1 cellular context compared by ENCODE assay signal in the genomic region with DNA sequence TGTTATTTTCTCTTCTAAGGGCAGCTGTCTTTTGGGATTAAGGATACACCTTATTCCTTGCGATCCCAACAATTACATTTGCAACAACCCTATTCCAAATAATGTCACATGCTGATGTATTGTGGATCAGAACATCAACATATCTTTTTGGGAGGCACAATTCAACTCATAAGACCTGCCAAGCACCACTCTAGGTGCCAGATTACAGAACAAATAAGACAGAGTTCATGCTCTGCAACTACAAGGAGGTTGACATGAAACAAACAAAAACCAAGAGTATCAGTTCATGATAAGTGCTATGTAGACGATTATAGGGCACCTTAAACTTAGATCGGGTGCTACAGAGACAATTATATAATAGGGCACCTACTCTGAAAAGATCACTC.
TF ChIP-seq lines count a peak whose summit lies in the region.

No MANE protein-coding gene starts in this region.

TF ChIP-seq in liver, 16 proteins besides CTCF, POLR2A, EP300 and RAD21 (continued from another document):
- TF ChIP-seq, protein P1, sequence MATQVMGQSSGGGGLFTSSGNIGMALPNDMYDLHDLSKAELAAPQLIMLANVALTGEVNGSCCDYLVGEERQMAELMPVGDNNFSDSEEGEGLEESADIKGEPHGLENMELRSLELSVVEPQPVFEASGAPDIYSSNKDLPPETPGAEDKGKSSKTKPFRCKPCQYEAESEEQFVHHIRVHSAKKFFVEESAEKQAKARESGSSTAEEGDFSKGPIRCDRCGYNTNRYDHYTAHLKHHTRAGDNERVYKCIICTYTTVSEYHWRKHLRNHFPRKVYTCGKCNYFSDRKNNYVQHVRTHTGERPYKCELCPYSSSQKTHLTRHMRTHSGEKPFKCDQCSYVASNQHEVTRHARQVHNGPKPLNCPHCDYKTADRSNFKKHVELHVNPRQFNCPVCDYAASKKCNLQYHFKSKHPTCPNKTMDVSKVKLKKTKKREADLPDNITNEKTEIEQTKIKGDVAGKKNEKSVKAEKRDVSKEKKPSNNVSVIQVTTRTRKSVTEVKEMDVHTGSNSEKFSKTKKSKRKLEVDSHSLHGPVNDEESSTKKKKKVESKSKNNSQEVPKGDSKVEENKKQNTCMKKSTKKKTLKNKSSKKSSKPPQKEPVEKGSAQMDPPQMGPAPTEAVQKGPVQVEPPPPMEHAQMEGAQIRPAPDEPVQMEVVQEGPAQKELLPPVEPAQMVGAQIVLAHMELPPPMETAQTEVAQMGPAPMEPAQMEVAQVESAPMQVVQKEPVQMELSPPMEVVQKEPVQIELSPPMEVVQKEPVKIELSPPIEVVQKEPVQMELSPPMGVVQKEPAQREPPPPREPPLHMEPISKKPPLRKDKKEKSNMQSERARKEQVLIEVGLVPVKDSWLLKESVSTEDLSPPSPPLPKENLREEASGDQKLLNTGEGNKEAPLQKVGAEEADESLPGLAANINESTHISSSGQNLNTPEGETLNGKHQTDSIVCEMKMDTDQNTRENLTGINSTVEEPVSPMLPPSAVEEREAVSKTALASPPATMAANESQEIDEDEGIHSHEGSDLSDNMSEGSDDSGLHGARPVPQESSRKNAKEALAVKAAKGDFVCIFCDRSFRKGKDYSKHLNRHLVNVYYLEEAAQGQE (IDR thresholded peaks at IDR 0.05): no peak
- TF ChIP-seq SP1 (IDR thresholded peaks at IDR 0.05) (no peak), FOXA2 (IDR thresholded peaks at IDR 0.05) (peak; percentile 21), RXRA (IDR thresholded peaks at IDR 0.05) (peak; percentile 49 to 52), HNF4G (IDR thresholded peaks at IDR 0.05) (no peak), JUND (IDR thresholded peaks at IDR 0.05) (no peak)
- TF ChIP-seq, protein P2, sequence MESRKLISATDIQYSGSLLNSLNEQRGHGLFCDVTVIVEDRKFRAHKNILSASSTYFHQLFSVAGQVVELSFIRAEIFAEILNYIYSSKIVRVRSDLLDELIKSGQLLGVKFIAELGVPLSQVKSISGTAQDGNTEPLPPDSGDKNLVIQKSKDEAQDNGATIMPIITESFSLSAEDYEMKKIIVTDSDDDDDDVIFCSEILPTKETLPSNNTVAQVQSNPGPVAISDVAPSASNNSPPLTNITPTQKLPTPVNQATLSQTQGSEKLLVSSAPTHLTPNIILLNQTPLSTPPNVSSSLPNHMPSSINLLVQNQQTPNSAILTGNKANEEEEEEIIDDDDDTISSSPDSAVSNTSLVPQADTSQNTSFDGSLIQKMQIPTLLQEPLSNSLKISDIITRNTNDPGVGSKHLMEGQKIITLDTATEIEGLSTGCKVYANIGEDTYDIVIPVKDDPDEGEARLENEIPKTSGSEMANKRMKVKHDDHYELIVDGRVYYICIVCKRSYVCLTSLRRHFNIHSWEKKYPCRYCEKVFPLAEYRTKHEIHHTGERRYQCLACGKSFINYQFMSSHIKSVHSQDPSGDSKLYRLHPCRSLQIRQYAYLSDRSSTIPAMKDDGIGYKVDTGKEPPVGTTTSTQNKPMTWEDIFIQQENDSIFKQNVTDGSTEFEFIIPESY (IDR thresholded peaks at IDR 0.05): no peak
